In the genomic region with DNA sequence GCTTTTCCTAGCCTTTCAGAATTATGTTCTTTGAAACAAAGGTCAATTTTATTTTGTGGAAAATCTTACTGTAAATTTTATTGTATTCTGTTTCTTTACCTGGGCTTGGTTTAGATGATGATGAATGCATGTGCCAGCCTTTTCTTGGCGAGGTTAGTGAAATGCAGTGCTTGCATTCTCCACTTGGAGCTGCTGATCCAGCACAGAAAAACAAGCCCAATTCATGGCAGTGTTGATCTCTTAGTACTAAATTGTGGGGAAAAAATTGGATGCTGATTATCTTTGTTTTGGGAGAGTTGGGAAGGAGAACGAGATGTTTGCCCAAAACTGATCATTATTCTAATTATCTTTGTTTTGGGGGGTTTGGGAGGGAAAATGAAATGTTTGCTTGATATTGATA, we compare ENCODE assay signal across 8 cellular contexts. TPM values are rescaled to one million over a fixed set of nuclear protein-coding genes. Genes with fewer than 3 reads are reported as not detected.
DNase-seq lines count a peak whose midpoint lies in the region; ATAC-seq and TF ChIP-seq lines count a peak whose summit lies in the region.

No MANE protein-coding gene starts in this region.

- ATAC-seq in right lobe of liver: peak in 1 of 4 donors; percentile 33
- ATAC-seq in GM21619 (IDR thresholded peaks at IDR 0.05; ENCODE audit: unreplicated experiment): no peak
- ATAC-seq in Right ventricle myocardium superior (ENCODE audit: poor library complexity): no peak

- H3K27ac ChIP-seq in right lobe of liver: no peak overlapping the region

- H3K36me3 ChIP-seq in HAP-1 (replicated peaks) (0 out of 2 replicates have a peak, but pooled peaks cover 3% of the 10 kb centered on the region), right lobe of liver (no peaks in the 10 kb centered on the region)

- TF ChIP-seq CTCF in AG10803 (conservative IDR thresholded peaks at IDR 0.05; ENCODE audit: low read length) (peak; percentile 90), right lobe of liver (IDR thresholded peaks at IDR 0.05) (peak; percentile 42 to 66 (median 56))

- H3K27me3 ChIP-seq in HAP-1 (ENCODE audit: low read depth): no peaks in the 10 kb centered on the region
- H3K27me3 ChIP-seq in right lobe of liver: no peaks in the 10 kb centered on the region

- no peaks in the 10 kb centered on the region for H3K9me3 ChIP-seq in HAP-1
- no peaks in the 10 kb centered on the region for H3K9me3 ChIP-seq in right lobe of liver

- in situ Hi-C loops in HAP-1 (cut with MboI; ENCODE audit: low sequenced_read_pairs): no loop called here

- H3K4me3 ChIP-seq in AG10803 (ENCODE audit: low read length) (no peak overlapping the region), HAP-1 (no peak overlapping the region), right lobe of liver (no peak overlapping the region)

- intact Hi-C loops in right lobe of liver (cut with DNase I) (no loop called here), Right ventricle myocardium superior (cut with DNase I) (loop anchor here (10.0 kb wide), 2 partner anchors 111 to 201 kb away; a partner anchor contains a TSS)

- WGBS in right lobe of liver (ENCODE audit: insufficient coverage, low coverage, low lambda C conversion rate, missing lambda C conversion rate): 32% methylated on average over 2 of the region's 2 CpGs

- no peak for TF ChIP-seq POLR2A in right lobe of liver (IDR thresholded peaks at IDR 0.05)
- no peak for TF ChIP-seq POLR2A in erythroblast (IDR thresholded peaks at IDR 0.05; ENCODE audit: low read length)

- DNase-seq in AG10803 (ENCODE audit: low read depth): peak; percentile 61
- peak; percentile 19 to 29 for DNase-seq in HAP-1 (ENCODE audit: low spot score in 2 of 2)
- peak; percentile 73 for DNase-seq in astrocyte of the hippocampus (ENCODE audit: low read depth, low spot score)
- DNase-seq in right lobe of liver: no peak
- DNase-seq in dedifferentiated amniotic fluid mesenchymal stem cell (ENCODE audit: extremely low spot score): no peak
- DNase-seq in erythroblast (lab: John Stamatoyannopoulos, UW): no peak
- DNase-seq in Right ventricle myocardium superior: no peak

- H3K4me1 ChIP-seq in HAP-1 (peaks cover 22% of the 10 kb centered on the region), right lobe of liver (peaks cover 0 to 9% (median 3%) of the 10 kb centered on the region in 4 donors)

RNA-seq across cellular contexts. Expression of a gene that starts 3.7 kb away (rescaled TPM):
- total RNA-seq in right lobe of liver (1 to 10 TPM; 1.4 to 6.2 (median 4.7) TPM), Right ventricle myocardium superior (22.8 TPM)

RNA-seq across cellular contexts. Expression of a gene that starts 35.5 kb away (rescaled TPM):
- total RNA-seq in right lobe of liver (1 to 10 TPM in 5 of 6 experiments, under 1 TPM in 1; 0.73 to 9.2 (median 2.6) TPM), Right ventricle myocardium superior (4.3 TPM)

Comparison
In these comparisons a context has a peak if more than half of its experiments do, and no peak if none do; other contexts are left out.
1. DNase-seq: peak in AG10803 (single experiment), HAP-1 (2 of 2) and astrocyte of the hippocampus (single experiment); none in right lobe of liver (0 of 3), dedifferentiated amniotic fluid mesenchymal stem cell (single experiment), erythroblast (0 of 2) and Right ventricle myocardium superior (single experiment).